In the genomic region with DNA sequence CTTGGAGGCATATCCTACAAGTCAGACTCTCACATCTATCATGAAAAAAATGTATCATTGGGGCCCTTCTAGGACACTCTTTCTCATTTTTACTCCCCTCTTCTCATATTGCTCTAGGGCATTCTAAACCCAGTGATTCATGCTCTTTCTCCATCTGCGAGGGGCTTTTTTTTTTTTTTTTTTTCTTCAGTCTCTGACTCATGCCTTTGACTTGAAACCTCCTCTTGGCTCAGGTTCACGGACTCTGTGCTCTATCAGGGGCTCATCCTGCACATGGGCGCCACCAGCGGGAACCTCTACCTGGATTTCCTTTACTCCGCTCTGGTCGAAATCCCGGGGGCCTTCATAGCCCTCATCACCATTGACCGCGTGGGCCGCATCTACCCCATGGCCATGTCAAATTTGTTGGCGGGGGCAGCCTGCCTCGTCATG, we compare ENCODE assay signal across 11 cellular contexts. TPM values are rescaled to one million over a fixed set of nuclear protein-coding genes. Genes with fewer than 3 reads are reported as not detected.
DNase-seq lines count a peak whose midpoint lies in the region; FAIRE-seq and TF ChIP-seq lines count a peak whose summit lies in the region.
"Had no signal": no experiment of that assay in that cellular context is flagged by ENCODE, and none has a peak within 500 bp of the region (broad histone marks: within the 10 kb centered on the region; RNA-seq: fewer than 3 reads in every experiment).

No MANE protein-coding gene starts in this region.

- H2BK5ac ChIP-seq in H1 (ENCODE audit: low read depth, low read length) = no peak overlapping the region

- FAIRE-seq in H1 (lab: Jason Lieb, UNC) = no peak
- FAIRE-seq in GM12891 (lab: Jason Lieb, UNC) = no peak

- no peaks in the 10 kb centered on the region for H4K20me1 ChIP-seq in H1 (replicated peaks in 1 of 2; ENCODE audit: control insufficient read depth in 1 of 2, insufficient read depth in 2 of 2, low read length in 2 of 2)

- no peaks in the 10 kb centered on the region for H3K23me2 ChIP-seq in H1 (ENCODE audit: low read depth, low read length)

- H2BK20ac ChIP-seq in H1 (ENCODE audit: low read length) = no peak overlapping the region

- TF ChIP-seq RAD21 in H1 (IDR thresholded peaks at IDR 0.05 in 1 of 2, conservative IDR thresholded peaks at IDR 0.05 in 1 of 2; ENCODE audit: low read depth in 2 of 2, low read length in 2 of 2) = no peak; a peak in 1 of 4 replicates

- H2BK120ac ChIP-seq in H1 (replicated peaks; ENCODE audit: low read depth, low read length) = no peak overlapping the region

- H3K23ac ChIP-seq in H1 (ENCODE audit: insufficient read length) = no peak overlapping the region

- H3K9me3 Mint-ChIP-seq in nephron = peaks cover 2% of the 10 kb centered on the region
- H3K9me3 Mint-ChIP-seq: stimulated activated naive CD8-positive, alpha-beta T cell treated with anti-CD3 and anti-CD28 coated beads, Interleukin-15, Interleukin-2, amounts not matched to agents 100 ng/mL and 50 ng/mL, for 24 hours had no signal

- peak; percentile 83 for DNase-seq in BJ (ENCODE audit: low read depth)
- DNase-seq in LoVo (ENCODE audit: low spot score) = peak; percentile 1
- peak in 1 of 2 experiments; percentile 32 for DNase-seq in H1 (ENCODE audit: low read depth in 1 of 2, low spot score in 2 of 2)
- DNase-seq in GM12891 (ENCODE audit: insufficient read length, low spot score) = no peak
- no peak for DNase-seq in DMS79 treated with DMSO at 0.1 percent for 48 hours (lab: John Stamatoyannopoulos, UW)
- no peak for DNase-seq in AML-193 (lab: John Stamatoyannopoulos, UW)
- DNase-seq in cortex of kidney (lab: John Stamatoyannopoulos, UW) = no peak
- DNase-seq: GF-D8, NCI-H510A had no signal

- H3K36me3 Mint-ChIP-seq in nephron (ENCODE audit: low read depth) = peaks cover 11% of the 10 kb centered on the region

- CTCF ChIA-PET in BJ (lab: Yijun Ruan, JAX) = interaction anchor here (2.6 to 6.9 kb wide), 3 partner anchors 21 to 324 kb away, joined by 16 to 75 read pairs (median 18); no protein-coding TSS in a partner anchor
- CTCF ChIA-PET in H1 (lab: Charles Lee; ENCODE audit: partially characterized antibody) = interaction anchor here (0.7 to 5.0 kb wide), 7 partner anchors 70 to 323 kb away, joined by 3 to 37 read pairs (median 5); no protein-coding TSS in a partner anchor

- H3K27ac Mint-ChIP-seq in nephron = peak overlapping the region in 2 of 3 experiments; percentile 34 to 72
- H3K27ac Mint-ChIP-seq: stimulated activated naive CD8-positive, alpha-beta T cell treated with anti-CD3 and anti-CD28 coated beads, Interleukin-15, Interleukin-2, amounts not matched to agents 100 ng/mL and 50 ng/mL, for 24 hours had no signal

- 96% methylated on average over 12 of the region's 12 CpGs; no CpG with 5 or more reads in 1 of the 2 experiments for WGBS in H1 (ENCODE audit: extremely low coverage in 1 of 2, insufficient coverage in 1 of 2, insufficient read length in 1 of 2, insufficient replicate concordance in 2 of 2, low coverage in 1 of 2, low lambda C conversion rate in 2 of 2, missing lambda C conversion rate in 1 of 2), 2 experiments

- no peak overlapping the region for H3K14ac ChIP-seq in H1 (ENCODE audit: insufficient read length)

- POLR2A ChIA-PET in BJ (lab: Charles Lee) = no interaction called here
- POLR2A ChIA-PET in H1 (lab: Charles Lee; ENCODE audit: partially characterized antibody) = no interaction called here

- H3K4me3 ChIP-seq in BJ (ENCODE audit: low read depth, low read length) = no peak overlapping the region
- no peak overlapping the region for H3K4me3 ChIP-seq in H1 (ENCODE audit: extremely low read depth in 1 of 4, insufficient read depth in 2 of 4, low read depth in 3 of 4, low read length in 4 of 4)

- peaks cover 0 to 14% (median 3%) of the 10 kb centered on the region in 4 experiments; a peak in 3 of 7 replicates for H3K4me1 ChIP-seq in H1 (replicated peaks in 1 of 4; ENCODE audit: control insufficient read depth in 3 of 4, insufficient read depth in 4 of 4, low read length in 3 of 4)

- H3K27ac ChIP-seq in H1 (ENCODE audit: low read depth, low read length) = no peak overlapping the region

- H3K9ac ChIP-seq in H1 (replicated peaks in 1 of 4; ENCODE audit: extremely low read depth in 1 of 4, low read depth in 3 of 4, low read length in 3 of 4) = no peak overlapping the region

- no peaks in the 10 kb centered on the region for H3K9me3 ChIP-seq in H1 (ENCODE audit: insufficient read depth in 2 of 2, low read depth in 1 of 2, low read length in 1 of 2)

- H2AFZ ChIP-seq in H1 (ENCODE audit: low read length) = no peak overlapping the region

- no peak overlapping the region for H3K4me2 ChIP-seq in H1 (ENCODE audit: insufficient read depth in 1 of 2, low read depth in 2 of 2, low read length in 2 of 2)

- no peak overlapping the region for H3K56ac ChIP-seq in H1 (replicated peaks; ENCODE audit: insufficient read length, low read depth, low read length)

- no peak overlapping the region for H2BK15ac ChIP-seq in H1 (ENCODE audit: low read length)

- no peak overlapping the region for H2BK12ac ChIP-seq in H1 (ENCODE audit: low read depth, low read length)

- no peaks in the 10 kb centered on the region for H3K79me1 ChIP-seq in H1 (ENCODE audit: low read depth, low read length)

- peaks cover 27% of the 10 kb centered on the region for H3K4me1 Mint-ChIP-seq in nephron

- no peaks in the 10 kb centered on the region for H3K36me3 ChIP-seq in BJ (ENCODE audit: control insufficient read depth, insufficient read depth, low read length)
- no peaks in the 10 kb centered on the region for H3K36me3 ChIP-seq in H1 (ENCODE audit: control insufficient read depth in 2 of 4, insufficient read depth in 4 of 4, low read length in 3 of 4)

- TF ChIP-seq POLR2A in H1 (IDR thresholded peaks at IDR 0.05; ENCODE audit: control extremely low read depth in 1 of 2, low read depth in 2 of 2, low read length in 2 of 2) = no peak
- TF ChIP-seq POLR2A in GM12891 (IDR thresholded peaks at IDR 0.05; ENCODE audit: low read depth, low read length) = no peak

- no peak overlapping the region; the same call in 1 of the 2 replicates for H4K8ac ChIP-seq in H1 (ENCODE audit: extremely low read depth, insufficient read depth, low read length)

- H3K4ac ChIP-seq in H1 (replicated peaks; ENCODE audit: insufficient read length, low read depth, low read length) = no peak overlapping the region

- 0 out of 2 replicates have a peak overlapping the region, but pooled peaks have one; percentile 27 for H3K18ac ChIP-seq in H1 (ENCODE audit: extremely low read depth, low read length)

- H4K5ac ChIP-seq in H1 (ENCODE audit: insufficient read length, low read depth, low read length) = no peak overlapping the region

- H3K4me3 Mint-ChIP-seq in nephron = no peak overlapping the region
- H3K4me3 Mint-ChIP-seq: stimulated activated naive CD8-positive, alpha-beta T cell treated with anti-CD3 and anti-CD28 coated beads, Interleukin-15, Interleukin-2, amounts not matched to agents 100 ng/mL and 50 ng/mL, for 24 hours had no signal

- no peak overlapping the region for H4K91ac ChIP-seq in H1 (replicated peaks; ENCODE audit: insufficient read length, low read length)

- no peak overlapping the region for H2AK5ac ChIP-seq in H1 (ENCODE audit: low read depth, low read length)

- H3K79me2 ChIP-seq in H1 (ENCODE audit: control insufficient read depth in 1 of 2, insufficient read depth in 2 of 2, low read length in 2 of 2) = no peaks in the 10 kb centered on the region

- TF ChIP-seq CTCF in BJ (IDR thresholded peaks at IDR 0.05; ENCODE audit: insufficient read depth, low read depth, low read length) (no peak), H1 (IDR thresholded peaks at IDR 0.05; ENCODE audit: control extremely low read depth in 1 of 3, insufficient read depth in 1 of 3, low read depth in 1 of 3, low read length in 3 of 3) (no peak), nephron (IDR thresholded peaks at IDR 0.05; ENCODE audit: unreplicated experiment in 3 of 3) (no peak)

- no peaks in the 10 kb centered on the region for H3K27me3 ChIP-seq in BJ (ENCODE audit: control insufficient read depth, insufficient read depth, low read length)
- H3K27me3 ChIP-seq in H1 (replicated peaks in 1 of 4; ENCODE audit: control insufficient read depth in 3 of 4, extremely low read depth in 1 of 4, insufficient read depth in 3 of 4, low read length in 3 of 4) = no peaks in the 10 kb centered on the region

- H3K27me3 Mint-ChIP-seq in nephron (ENCODE audit: low read depth) = peaks cover 9% of the 10 kb centered on the region
- H3K27me3 Mint-ChIP-seq: stimulated activated naive CD8-positive, alpha-beta T cell treated with anti-CD3 and anti-CD28 coated beads, Interleukin-15, Interleukin-2, amounts not matched to agents 100 ng/mL and 50 ng/mL, for 24 hours had no signal

- no peak for TF ChIP-seq EP300 in H1 (IDR thresholded peaks at IDR 0.05; ENCODE audit: borderline replicate concordance in 1 of 2, low read depth in 2 of 2, low read length in 2 of 2)

TF ChIP-seq in H1, 55 proteins besides CTCF, POLR2A, EP300 and RAD21:
- TF ChIP-seq JUN (IDR thresholded peaks at IDR 0.05; ENCODE audit: low read depth, low read length) (no peak), NRF1 (IDR thresholded peaks at IDR 0.05; ENCODE audit: low read depth, low read length) (no peak), TBP (IDR thresholded peaks at IDR 0.05; ENCODE audit: low read depth, low read length) (no peak)

TF ChIP-seq in GM12891, 5 proteins besides CTCF, POLR2A, EP300 and RAD21:
- TF ChIP-seq POU2F2 (IDR thresholded peaks at IDR 0.05; ENCODE audit: low read depth, low read length) (no peak), POLR2AphosphoS5 (IDR thresholded peaks at IDR 0.05; ENCODE audit: low read depth, low read length) (no peak), SPI1 (IDR thresholded peaks at IDR 0.05; ENCODE audit: low read depth, low read length) (no peak), PAX5 (IDR thresholded peaks at IDR 0.05; ENCODE audit: insufficient read depth, low read length, severe bottlenecking) (no peak), TAF1 (IDR thresholded peaks at IDR 0.05; ENCODE audit: low read depth, low read length) (no peak)

RNA-seq across cellular contexts. Expression of gene SLC22A1, which starts 17.8 kb away (rescaled TPM):
- polyA plus RNA-seq in BJ (2011; rRNA removed) (0.11 and 0.38 TPM in 2 replicates), H1 (2011; rRNA removed) (0.12 and 0.16 TPM in 2 replicates)
- polyA minus RNA-seq in BJ (2011; rRNA and poly(A)+ RNA removed) = 0.15 and 0.19 TPM in 2 replicates
- 0.45 and 0.98 TPM in 2 replicates for total RNA-seq in H1 (2021; fragmentation: NEBNext Ultra II Directional; extraction: Animal tissue kit (Norgen Biotek cat#: 25700))
- 0.30 TPM for polyA plus RNA-seq in H1 (2011; cell fraction: cytosol; rRNA removed)
- polyA plus RNA-seq in H1 (2011; cell fraction: nucleus; rRNA removed) = 0.74 TPM
- polyA plus RNA-seq in H1 (2012, experiment 1 of 2) = 0.15 to 1.3 TPM (median 0.21 TPM) in 4 replicates
- polyA plus RNA-seq in H1 (2012, experiment 2 of 2) = not detected
- polyA plus RNA-seq in H1 (2013, experiment 1 of 2) = 0.69 TPM
- polyA plus RNA-seq in H1 (2013, experiment 2 of 2) = 0.39 TPM
- polyA minus RNA-seq in H1 (2011; rRNA and poly(A)+ RNA removed) = 0.73 TPM in 1 of 2 replicates, not detected in the other
- polyA minus RNA-seq in H1 (2011; cell fraction: cytosol; rRNA and poly(A)+ RNA removed) = not detected
- 1.5 TPM for polyA minus RNA-seq in H1 (2011; cell fraction: nucleus; rRNA and poly(A)+ RNA removed)
- polyA plus RNA-seq in GM12891 (2012; ENCODE audit: low read depth, missing spikeins) = 1.2 TPM

Comparison
In these comparisons a context has a peak if more than half of its experiments do, and no peak if none do; other contexts are left out.
1. DNase-seq: peak in BJ (single experiment) and LoVo (single experiment); none in GM12891 (single experiment), DMS79 treated with DMSO at 0.1 percent for 48 hours (single experiment), AML-193 (0 of 2) and cortex of kidney (single experiment).